1 cellular context compared by ENCODE assay signal in the genomic region with DNA sequence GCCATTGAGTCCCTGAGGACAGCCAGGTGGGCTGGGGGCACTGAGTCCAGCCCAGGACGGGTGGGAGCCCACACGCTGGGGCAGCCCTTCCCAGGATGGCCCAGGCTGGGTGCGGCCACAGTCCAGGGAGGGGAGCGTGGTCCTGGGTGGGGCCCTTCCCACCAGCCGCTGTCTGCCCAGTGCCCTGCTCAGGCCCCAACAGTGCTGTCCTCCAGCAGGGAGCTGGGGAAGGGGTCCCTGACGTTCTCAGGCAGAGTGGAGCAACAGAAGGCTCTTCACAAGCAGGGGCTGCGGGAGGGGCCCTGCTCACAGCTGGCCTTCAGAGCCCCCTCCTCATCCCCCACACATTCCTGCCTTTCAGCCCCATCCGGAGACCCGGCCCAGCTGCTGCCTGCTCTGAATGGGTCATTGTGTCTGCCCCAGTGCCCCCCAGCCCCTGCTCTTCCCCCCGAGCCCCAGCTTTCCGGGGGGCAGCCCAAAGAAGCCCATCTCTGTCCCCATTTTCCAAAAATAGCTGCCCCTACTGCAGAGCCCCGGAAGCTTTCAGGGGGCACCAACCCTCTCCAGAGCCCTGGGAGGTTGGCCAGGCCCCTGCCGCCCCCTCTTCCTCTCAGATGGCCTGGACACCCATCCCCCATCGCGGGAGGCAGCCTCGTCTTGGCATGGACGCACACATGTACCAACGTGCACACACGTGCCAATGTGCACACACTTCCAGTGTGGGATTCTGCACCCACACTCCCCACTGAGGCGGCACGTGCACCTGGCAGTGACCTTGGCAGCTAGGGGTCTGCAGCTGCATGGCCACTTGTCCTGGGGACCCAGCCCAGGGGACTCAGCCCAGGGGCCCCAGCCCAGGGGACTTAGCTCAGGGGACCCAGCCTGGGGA.
TF ChIP-seq lines count a peak whose summit lies in the region.

No MANE protein-coding gene starts in this region.

TF ChIP-seq in H1, 55 proteins besides CTCF, POLR2A, EP300 and RAD21:
- TF ChIP-seq PHF8 (conservative IDR thresholded peaks at IDR 0.05; ENCODE audit: low read depth, low read length) (no peak), SP2 (IDR thresholded peaks at IDR 0.05; ENCODE audit: low read length) (no peak), CREB1 (IDR thresholded peaks at IDR 0.05) (no peak), SUZ12 (IDR thresholded peaks at IDR 0.05; ENCODE audit: low read length) (no peak), GTF2F1 (IDR thresholded peaks at IDR 0.05; ENCODE audit: borderline replicate concordance, low read depth, low read length) (no peak), SIRT6 (IDR thresholded peaks at IDR 0.05; ENCODE audit: low read length) (no peak), TBP (IDR thresholded peaks at IDR 0.05; ENCODE audit: low read depth, low read length) (no peak), NRF1 (IDR thresholded peaks at IDR 0.05; ENCODE audit: low read depth, low read length) (no peak), EZH2 (IDR thresholded peaks at IDR 0.05; ENCODE audit: low read depth, low read length, severe bottlenecking) (no peak), CTBP2 (IDR thresholded peaks at IDR 0.05; ENCODE audit: borderline replicate concordance, insufficient read depth, insufficient read length, low read length) (no peak), SP1 (IDR thresholded peaks at IDR 0.05; ENCODE audit: low read depth, low read length) (no peak), HDAC2 (IDR thresholded peaks at IDR 0.05; ENCODE audit: borderline replicate concordance in 1 of 2, low read depth in 2 of 2, low read length in 2 of 2) (no peak), FOSL1 (IDR thresholded peaks at IDR 0.05; ENCODE audit: insufficient read depth, low read depth, low read length) (no peak)
- TF ChIP-seq, protein P1, sequence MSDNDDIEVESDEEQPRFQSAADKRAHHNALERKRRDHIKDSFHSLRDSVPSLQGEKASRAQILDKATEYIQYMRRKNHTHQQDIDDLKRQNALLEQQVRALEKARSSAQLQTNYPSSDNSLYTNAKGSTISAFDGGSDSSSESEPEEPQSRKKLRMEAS (IDR thresholded peaks at IDR 0.05): no peak
